Comparison of ENCODE assay signal across 8 cellular contexts in genomic region chr1:235504494-235505222, GRCh38. TPM values are rescaled to one million over a fixed set of nuclear protein-coding genes. Genes with fewer than 3 reads are reported as not detected.
A peak's percentile ranks its signal among the peaks of the same experiment; 100 is the strongest.
DNase-seq lines count a peak whose midpoint lies in the region; ATAC-seq and TF ChIP-seq lines count a peak whose summit lies in the region.

No MANE protein-coding gene starts in this region.

- peak overlapping the region; percentile 91 for H3K4me3 ChIP-seq in kidney epithelial cell (ENCODE audit: low read depth, low read length)

- H3K27me3 ChIP-seq in kidney epithelial cell (ENCODE audit: control insufficient read depth, insufficient read depth, low read length), result no peaks in the 10 kb centered on the region

- DNase-seq in AML-193 (lab: John Stamatoyannopoulos, UW) (peak; percentile 97), NCI-H446 (lab: John Stamatoyannopoulos, UW) (peak; percentile 98 to 99), cerebellum (ENCODE audit: low spot score) (peak; percentile 98), kidney epithelial cell (ENCODE audit: low read depth) (peak; percentile 88)
- peak; percentile 99 for DNase-seq in activated CD4-positive, CD25-positive, alpha-beta regulatory T cell treated with anti-CD3 and anti-CD28 coated beads, Interleukin-2, amount 50 U/mL, for 72 hours
- peak; percentile 96 to 98 for DNase-seq in stimulated activated CD4-positive, alpha-beta T cell treated with anti-CD3 and anti-CD28 coated beads, Interleukin-15, amount 100 ng/mL, for 48 hours (ENCODE audit: low read depth in 2 of 2)

- no peaks in the 10 kb centered on the region for H3K36me3 ChIP-seq in kidney epithelial cell (ENCODE audit: control insufficient read depth, insufficient read depth, low read length)

- peak; percentile 81 for TF ChIP-seq CTCF in kidney epithelial cell (IDR thresholded peaks at IDR 0.05; ENCODE audit: insufficient read depth, low read length, poor library complexity, severe bottlenecking)

- ATAC-seq in GM19035 (IDR thresholded peaks at IDR 0.05; ENCODE audit: unreplicated experiment), result peak; percentile 85
- peak; percentile 83 for ATAC-seq in HG03354 (IDR thresholded peaks at IDR 0.05; ENCODE audit: poor library complexity, severe bottlenecking, unreplicated experiment)

RNA-seq across cellular contexts. Expression of gene B3GALNT2, which starts 0.4 kb away (rescaled TPM):
- 37.0 TPM for total RNA-seq in cerebellum
- 34.0 and 39.8 TPM in 2 replicates for total RNA-seq in kidney epithelial cell

Comparison
In these comparisons a context has a peak if more than half of its experiments do, and no peak if none do; other contexts are left out.
1. Peak in every context shown above with its lines: DNase-seq, ATAC-seq and H3K4me3 ChIP-seq.